Comparison of ENCODE assay signal across 10 cellular contexts in the genomic region with DNA sequence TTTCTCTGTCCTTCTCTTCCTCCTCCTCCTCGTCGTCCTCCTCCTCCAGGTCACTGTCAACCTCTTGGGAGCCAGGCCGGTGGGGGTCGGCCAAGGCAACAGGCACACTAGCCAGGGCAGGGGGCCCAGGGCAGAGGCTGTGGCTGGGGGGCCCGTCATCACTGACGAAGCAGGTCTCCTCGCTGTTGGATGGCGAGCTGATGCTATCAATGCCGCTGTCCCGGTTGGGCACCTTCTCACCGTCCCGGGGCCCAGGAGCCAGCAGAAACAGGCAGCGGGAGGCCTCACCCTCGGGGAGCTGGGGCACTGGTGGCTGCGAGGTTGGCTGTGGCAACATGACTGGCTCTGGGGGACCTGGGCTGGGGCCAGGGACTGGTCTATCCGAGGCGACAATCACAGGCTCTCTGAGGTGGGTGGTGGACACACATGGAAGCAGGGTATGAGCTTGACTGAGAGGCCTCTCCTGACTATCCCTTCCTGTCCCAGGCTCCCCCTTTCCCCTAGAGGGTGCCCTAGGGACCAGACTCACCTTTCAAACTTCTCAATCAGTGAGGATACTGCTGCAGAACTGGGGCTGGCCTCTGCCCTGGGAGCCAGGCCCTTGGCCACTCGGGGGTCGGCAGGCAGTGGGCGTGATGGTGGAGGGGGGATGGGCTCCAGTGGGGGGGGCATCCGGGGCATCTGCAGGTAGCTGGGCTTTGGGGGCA.
"Had no signal": no experiment of that assay in that cellular context is flagged by ENCODE, and none has a peak within 500 bp of the region (broad histone marks: within the 10 kb centered on the region; RNA-seq: fewer than 3 reads in every experiment).

No MANE protein-coding gene starts in this region.

- H3K4me2 ChIP-seq: KMS-11 had no signal

- DNase-seq: GOT3, HFFc6, IMR-90, Karpas-422, KBM-7 had no signal

- H3K27ac Mint-ChIP-seq: HFFc6 had no signal

- H3K9ac ChIP-seq: KMS-11 had no signal

- ATAC-seq: HCT116 had no signal

- H3K4me3 ChIP-seq: HAP-1 had no signal

- H3K9me3 ChIP-seq: HAP-1 had no signal

- FAIRE-seq: H54 had no signal

- H3K4me3 Mint-ChIP-seq: HFFc6 had no signal

- H3K9me3 Mint-ChIP-seq: HFFc6 had no signal

- H3K27ac ChIP-seq: HL-60, KMS-11 had no signal

- H3K4me1 ChIP-seq: HAP-1 had no signal
